In genomic region chr3:63981980-63982379, GRCh38 we compare ENCODE assay signal across 20 cellular contexts. TPM values are rescaled to one million over a fixed set of nuclear protein-coding genes. Genes with fewer than 3 reads are reported as not detected.
DNase-seq lines count a peak whose midpoint lies in the region; ATAC-seq and TF ChIP-seq lines count a peak whose summit lies in the region.
"Had no signal": no experiment of that assay in that cellular context is flagged by ENCODE, and none has a peak within 500 bp of the region (broad histone marks: within the 10 kb centered on the region; RNA-seq: fewer than 3 reads in every experiment).

No MANE protein-coding gene starts in this region.

- no peak overlapping the region for H3K27ac ChIP-seq in CD8-positive, alpha-beta T cell (ENCODE audit: low read depth, low read length)
- no peak overlapping the region for H3K27ac ChIP-seq in coronary artery
- H3K27ac ChIP-seq: A549, BLaER1, brain microvascular endothelial cell, right atrium auricular region, RWPE1, upper lobe of right lung had no signal

- H3K27me3 ChIP-seq in CD8-positive, alpha-beta T cell (ENCODE audit: insufficient read depth, low read length) = no peaks in the 10 kb centered on the region
- H3K27me3 ChIP-seq: BLaER1, brain microvascular endothelial cell, left lung, right atrium auricular region, upper lobe of right lung had no signal

- intact Hi-C loops in activated CD4-positive, alpha-beta T cell treated with anti-CD3 and anti-CD28 coated beads for 36 hours (cut with DNase I, micrococcal nuclease) = loop anchor here (2.0 kb wide), 2 partner anchors 15 to 41 kb away; partner anchors contain the start of gene PSMD6 (in 1 of the 2)
- intact Hi-C loops in CD8-positive, alpha-beta T cell (cut with DNase I, micrococcal nuclease) = no loop called here

- H3K36me3 Mint-ChIP-seq in activated CD4-positive, alpha-beta T cell treated with anti-CD3 and anti-CD28 coated beads for 36 hours (ENCODE audit: low read depth) = peaks cover 52% of the 10 kb centered on the region
- H3K36me3 Mint-ChIP-seq in CD8-positive, alpha-beta T cell = peaks cover 72% of the 10 kb centered on the region
- H3K36me3 Mint-ChIP-seq in T-helper 17 cell (ENCODE audit: low read depth) (peaks cover 15% of the 10 kb centered on the region), immature natural killer cell (peaks cover 22 to 30% (median 27%) of the 10 kb centered on the region in 3 donors)

- peak overlapping the region; percentile 48 for H3K27ac Mint-ChIP-seq in activated CD4-positive, alpha-beta T cell treated with anti-CD3 and anti-CD28 coated beads for 36 hours
- peak overlapping the region; percentile 74 for H3K27ac Mint-ChIP-seq in CD8-positive, alpha-beta T cell
- H3K27ac Mint-ChIP-seq in T-helper 17 cell (peak overlapping the region; percentile 91), immature natural killer cell (peak overlapping the region in 5 of 6 donors; percentile 35 to 97 (median 83))

- H3K4me3 ChIP-seq in CD8-positive, alpha-beta T cell (ENCODE audit: low read depth, low read length) = no peak overlapping the region
- no peak overlapping the region for H3K4me3 ChIP-seq in coronary artery
- H3K4me3 ChIP-seq: A549, BLaER1, left lung, mucosa of descending colon, right atrium auricular region, upper lobe of right lung had no signal

- no peak for DNase-seq in activated CD4-positive, alpha-beta T cell treated with anti-CD3 and anti-CD28 coated beads for 36 hours
- DNase-seq in activated CD4-positive, alpha-beta T cell treated with anti-CD3 and anti-CD28 coated beads, Interleukin-2, amount 50 U/mL, for 4 hours = no peak
- no peak for DNase-seq in CD8-positive, alpha-beta T cell
- no peak for DNase-seq in T-helper 17 cell
- DNase-seq in immature natural killer cell = no peak
- no peak for DNase-seq in effector CD8-positive, alpha-beta T cell (lab: John Stamatoyannopoulos, UW)
- DNase-seq in coronary artery (ENCODE audit: low spot score) = no peak
- DNase-seq: activated gamma-delta T cell, brain microvascular endothelial cell, DMS153, left lung, mucosa of descending colon, NCI-H1694 treated with DMSO at 0.1 percent for 48 hours, occipital lobe, upper lobe of right lung had no signal

- H3K36me3 ChIP-seq in CD8-positive, alpha-beta T cell (ENCODE audit: insufficient read depth, low read length) = peaks cover 50% of the 10 kb centered on the region

- H3K4me1 ChIP-seq in CD8-positive, alpha-beta T cell (ENCODE audit: insufficient read depth, low read length) = peaks cover 60% of the 10 kb centered on the region
- H3K4me1 ChIP-seq: A549 had no signal

- no peaks in the 10 kb centered on the region for H3K9me3 ChIP-seq in CD8-positive, alpha-beta T cell (ENCODE audit: low read length)
- H3K9me3 ChIP-seq in T-helper 17 cell (ENCODE audit: control insufficient read depth, low read length, poor library complexity, severe bottlenecking) = no peaks in the 10 kb centered on the region
- H3K9me3 ChIP-seq: A549, BLaER1, left lung, mucosa of descending colon, right atrium auricular region, upper lobe of right lung had no signal

- no peaks in the 10 kb centered on the region for H3K27me3 Mint-ChIP-seq in activated CD4-positive, alpha-beta T cell treated with anti-CD3 and anti-CD28 coated beads for 36 hours
- H3K27me3 Mint-ChIP-seq in CD8-positive, alpha-beta T cell (ENCODE audit: low read depth) = no peaks in the 10 kb centered on the region
- no peaks in the 10 kb centered on the region for H3K27me3 Mint-ChIP-seq in T-helper 17 cell
- H3K27me3 Mint-ChIP-seq in immature natural killer cell (ENCODE audit: low read depth in 3 of 3) = peaks cover 0 to 5% (median 0%) of the 10 kb centered on the region in 3 donors

- POLR2A ChIA-PET in activated CD4-positive, alpha-beta T cell treated with anti-CD3 and anti-CD28 coated beads for 36 hours (lab: Charles Lee) = interaction anchor here (0.6 kb wide), 1 partner anchor 115 kb away, joined by 4 read pairs; no protein-coding TSS in a partner anchor
- POLR2A ChIA-PET in CD8-positive, alpha-beta T cell (lab: Charles Lee) = interaction anchor here (6.9 kb wide), 1 partner anchor 15 kb away, joined by 95 read pairs; no protein-coding TSS in a partner anchor

- peaks cover 76% of the 10 kb centered on the region for H3K4me1 Mint-ChIP-seq in activated CD4-positive, alpha-beta T cell treated with anti-CD3 and anti-CD28 coated beads for 36 hours
- H3K4me1 Mint-ChIP-seq in CD8-positive, alpha-beta T cell (ENCODE audit: low read depth) = peaks cover 82% of the 10 kb centered on the region
- H3K4me1 Mint-ChIP-seq in T-helper 17 cell (peaks cover 64% of the 10 kb centered on the region), immature natural killer cell (peaks cover 68 to 88% of the 10 kb centered on the region in 2 donors)

- H3K9me3 Mint-ChIP-seq in activated CD4-positive, alpha-beta T cell treated with anti-CD3 and anti-CD28 coated beads for 36 hours (ENCODE audit: low read depth) = no peaks in the 10 kb centered on the region
- no peaks in the 10 kb centered on the region for H3K9me3 Mint-ChIP-seq in CD8-positive, alpha-beta T cell
- H3K9me3 Mint-ChIP-seq in immature natural killer cell = no peaks in the 10 kb centered on the region

- no peak overlapping the region for H3K4me3 Mint-ChIP-seq in activated CD4-positive, alpha-beta T cell treated with anti-CD3 and anti-CD28 coated beads for 36 hours
- no peak overlapping the region for H3K4me3 Mint-ChIP-seq in CD8-positive, alpha-beta T cell
- H3K4me3 Mint-ChIP-seq in T-helper 17 cell (no peak overlapping the region), immature natural killer cell (peak overlapping the region in 1 of 5 donors; percentile 7)

- CTCF ChIA-PET in activated CD4-positive, alpha-beta T cell treated with anti-CD3 and anti-CD28 coated beads for 36 hours (lab: Charles Lee) = interaction anchor here (0.9 to 9.5 kb wide), 5 partner anchors 12 to 36 kb away, joined by 4 to 117 read pairs (median 6); no protein-coding TSS in a partner anchor
- CTCF ChIA-PET in CD8-positive, alpha-beta T cell (lab: Charles Lee) = interaction anchor here (10.3 to 14.7 kb wide), 2 partner anchors 10 to 18 kb away, joined by 169 to 187 read pairs; no protein-coding TSS in a partner anchor

- TF ChIP-seq CTCF in CD8-positive, alpha-beta T cell (IDR thresholded peaks at IDR 0.05) = no peak
- TF ChIP-seq CTCF in coronary artery (IDR thresholded peaks at IDR 0.05) = no peak

- peak; percentile 9 for ATAC-seq in activated CD4-positive, alpha-beta T cell treated with anti-CD3 and anti-CD28 coated beads for 36 hours
- ATAC-seq in CD8-positive, alpha-beta T cell = no peak
- ATAC-seq in T-helper 17 cell (no peak), HG03159 (IDR thresholded peaks at IDR 0.05; ENCODE audit: unreplicated experiment) (no peak)
- ATAC-seq: A549, upper lobe of right lung had no signal

RNA-seq across cellular contexts. Expression of gene PSMD6, which starts 41.3 kb away (rescaled TPM):
- total RNA-seq in activated CD4-positive, alpha-beta T cell treated with anti-CD3 and anti-CD28 coated beads for 36 hours = 100 to 1,000 TPM; 109 to 117 TPM
- 100 to 1,000 TPM; 134 to 138 TPM for total RNA-seq in CD8-positive, alpha-beta T cell
- 10 to 100 TPM; 91.3 to 97.3 TPM for total RNA-seq in T-helper 17 cell
- polyA plus RNA-seq in immature natural killer cell = 100 to 1,000 TPM in 2 of 3 donors, 10 to 100 TPM in 1; 92.3 to 161 (median 124) TPM

Comparison
In these comparisons a context has a peak if more than half of its experiments do, and no peak if none do; other contexts are left out.
1. intact Hi-C loops: an anchor here in activated CD4-positive, alpha-beta T cell treated with anti-CD3 and anti-CD28 coated beads for 36 hours (2.0 kb wide); none called in CD8-positive, alpha-beta T cell.